Comparison of ENCODE assay signal across 20 cellular contexts in the genomic region with DNA sequence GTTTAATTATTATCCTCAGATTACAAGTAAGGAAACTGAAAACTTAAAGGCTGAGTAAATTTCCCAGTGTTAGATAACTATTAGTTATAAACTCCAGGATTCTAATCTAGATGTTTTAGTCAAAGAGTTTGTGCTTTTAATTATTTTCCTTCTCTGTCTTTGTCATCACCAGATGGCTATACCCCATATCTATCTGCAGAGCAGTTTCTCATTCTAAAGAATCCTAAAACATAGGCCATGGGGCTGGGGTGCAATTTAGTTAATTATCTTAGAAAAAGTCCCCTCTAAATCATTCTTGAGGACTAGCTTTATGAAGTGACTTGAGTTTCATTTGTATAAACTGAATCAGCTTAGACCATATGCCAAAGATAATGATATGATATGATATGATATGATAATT.
DNase-seq lines count a peak whose midpoint lies in the region; ATAC-seq, FAIRE-seq and TF ChIP-seq lines count a peak whose summit lies in the region.
"Had no signal": no experiment of that assay in that cellular context is flagged by ENCODE, and none has a peak within 500 bp of the region (broad histone marks: within the 10 kb centered on the region; RNA-seq: fewer than 3 reads in every experiment).

No MANE protein-coding gene starts in this region.

- no peak for TF ChIP-seq CTCF in GM12878 (IDR thresholded peaks at IDR 0.05 in 2 of 3, conservative IDR thresholded peaks at IDR 0.05 in 1 of 3; ENCODE audit: control insufficient read depth in 2 of 3, extremely low read depth in 1 of 3, insufficient read depth in 1 of 3, low read depth in 3 of 3, low read length in 3 of 3)
- TF ChIP-seq CTCF in foreskin fibroblast (IDR thresholded peaks at IDR 0.05; ENCODE audit: low read depth, low read length) = no peak

- POLR2A ChIA-PET in GM12878 (lab: Charles Lee) = no interaction called here

- H2AFZ ChIP-seq in Karpas-422 (ENCODE audit: low read length) (peak overlapping the region; percentile 78; the same call in 1 of the 2 replicates), GM12878 (ENCODE audit: control insufficient read depth, low read depth, low read length) (no peak overlapping the region)

- H3K79me2 ChIP-seq in Karpas-422 (ENCODE audit: low read length) (no peaks in the 10 kb centered on the region), GM12878 (ENCODE audit: control insufficient read depth, insufficient read depth, low read length) (no peaks in the 10 kb centered on the region)

- H3K4me3 ChIP-seq in Karpas-422 (ENCODE audit: low read length) = no peak overlapping the region
- H3K4me3 ChIP-seq in GM12878 = no peak overlapping the region
- no peak overlapping the region for H3K4me3 ChIP-seq in foreskin fibroblast (ENCODE audit: low read depth in 1 of 2, low read length in 2 of 2)
- H3K4me3 ChIP-seq: HAP-1 had no signal

- TF ChIP-seq EP300 in GM12878 (IDR thresholded peaks at IDR 0.05; ENCODE audit: borderline replicate concordance in 1 of 2, control insufficient read depth in 1 of 2, low read depth in 2 of 2, low read length in 2 of 2) = no peak

- TF ChIP-seq POLR2A in GM12878 (IDR thresholded peaks at IDR 0.05; ENCODE audit: low read depth, low read length) = no peak

- H3K27ac ChIP-seq in Karpas-422 (ENCODE audit: low read length) (peak overlapping the region; percentile 99; the same call in 1 of the 2 replicates), GM12878 (ENCODE audit: control insufficient read depth, insufficient read depth) (no peak overlapping the region)

- H3K4me1 ChIP-seq in Karpas-422 (ENCODE audit: low read length) (peaks cover 57% of the 10 kb centered on the region), GM12878 (ENCODE audit: control insufficient read depth, insufficient read depth, low read length) (no peaks in the 10 kb centered on the region)
- H3K4me1 ChIP-seq: Caco-2, HAP-1 had no signal

- intact Hi-C loops in GM12878 (cut with micrococcal nuclease; ENCODE audit: unreplicated experiment) = no loop called here

- no peak for TF ChIP-seq RAD21 in GM12878 (IDR thresholded peaks at IDR 0.05; ENCODE audit: insufficient read depth, low read depth, low read length)

- DNase-seq in Karpas-422 (no peak), GM12878 (ENCODE audit: low read depth, low spot score) (no peak), foreskin fibroblast (no peak), mucosa of gallbladder (ENCODE audit: low spot score) (no peak), hippocampal formation (lab: John Stamatoyannopoulos, UW) (no peak)
- no peak for DNase-seq in activated CD4-positive, alpha-beta T cell treated with anti-CD3 and anti-CD28 coated beads, Interleukin-2, amount 50 U/mL, for 4 hours
- DNase-seq: C1 segment of cervical spinal cord; Caco-2; CD4-positive, CD25-positive, alpha-beta regulatory T cell; CD8-positive, alpha-beta T cell; DMS153; DND-41; GOT3; HFFc6 had no signal

- H3K36me3 ChIP-seq in Karpas-422 (ENCODE audit: insufficient read depth, low read length) (no peaks in the 10 kb centered on the region; the same call in 1 of the 2 replicates), GM12878 (ENCODE audit: control insufficient read depth in 2 of 2, insufficient read depth in 2 of 2, low read length in 1 of 2) (no peaks in the 10 kb centered on the region)
- H3K36me3 ChIP-seq: HAP-1 had no signal

- in situ Hi-C loops in GM12878 (cut with MboI) = no loop called here

- ATAC-seq in GM18861 (IDR thresholded peaks at IDR 0.05; ENCODE audit: unreplicated experiment) = peak; percentile 32
- peak; percentile 52 for ATAC-seq in HG02759 (IDR thresholded peaks at IDR 0.05; ENCODE audit: unreplicated experiment)
- ATAC-seq in GM12878 = peak; percentile 52
- ATAC-seq: CD8-positive, alpha-beta T cell had no signal

- H4K20me1 ChIP-seq in Karpas-422 (ENCODE audit: insufficient read depth, low read depth, low read length) (no peaks in the 10 kb centered on the region), GM12878 (ENCODE audit: control insufficient read depth, insufficient read depth) (no peaks in the 10 kb centered on the region)

- H3K4me2 ChIP-seq in Karpas-422 (ENCODE audit: low read depth, low read length, poor library complexity, severe bottlenecking) (no peak overlapping the region), GM12878 (ENCODE audit: control insufficient read depth, insufficient read depth) (no peak overlapping the region)

- H3K9ac ChIP-seq in Karpas-422 (ENCODE audit: low read length) = no peak overlapping the region
- H3K9ac ChIP-seq in GM12878 (ENCODE audit: control insufficient read depth, insufficient read depth, low read length) = no peak overlapping the region

- BruUV-seq in GM12878 (replicated peaks; lab: Mats Ljungman, UMichigan) = no TSS peak

- SMC1A ChIA-PET in GM12878 (lab: Charles Lee; ENCODE audit: uncharacterized antibody, unreplicated experiment) = interaction anchor here (1.4 kb wide), 1 partner anchor 9 kb away, joined by 5 read pairs; no protein-coding TSS in a partner anchor

- H3K9me3 ChIP-seq in Karpas-422 (ENCODE audit: low read length) (no peaks in the 10 kb centered on the region), GM12878 (replicated peaks; ENCODE audit: control insufficient read depth, insufficient read depth, low read length) (no peaks in the 10 kb centered on the region)
- H3K9me3 ChIP-seq: Caco-2, HAP-1 had no signal

- no peak for FAIRE-seq in GM12878 (lab: Jason Lieb, UNC)
- FAIRE-seq: G401.6, GM19239, H54 had no signal

- H3K27me3 ChIP-seq in Karpas-422 (ENCODE audit: low read length) (no peaks in the 10 kb centered on the region), GM12878 (replicated peaks in 1 of 2; ENCODE audit: control insufficient read depth in 2 of 2, insufficient read depth in 2 of 2, low read length in 1 of 2) (no peaks in the 10 kb centered on the region)

- RAD21 ChIA-PET in GM12878 (lab: Charles Lee; ENCODE audit: unreplicated experiment) = no interaction called here

- no peaks in the 10 kb centered on the region for H3K9me2 ChIP-seq in Karpas-422 (replicated peaks; ENCODE audit: insufficient read depth, low read length)

- CTCF ChIA-PET in GM12878 (lab: Yijun Ruan, JAX) = no interaction called here

TF ChIP-seq in GM12878, 131 proteins besides CTCF, POLR2A, EP300 and RAD21:
- TF ChIP-seq RBBP5 (conservative IDR thresholded peaks at IDR 0.05) (no peak), NFIC (IDR thresholded peaks at IDR 0.05; ENCODE audit: low read depth, low read length) (no peak)
- TF ChIP-seq, protein P1, sequence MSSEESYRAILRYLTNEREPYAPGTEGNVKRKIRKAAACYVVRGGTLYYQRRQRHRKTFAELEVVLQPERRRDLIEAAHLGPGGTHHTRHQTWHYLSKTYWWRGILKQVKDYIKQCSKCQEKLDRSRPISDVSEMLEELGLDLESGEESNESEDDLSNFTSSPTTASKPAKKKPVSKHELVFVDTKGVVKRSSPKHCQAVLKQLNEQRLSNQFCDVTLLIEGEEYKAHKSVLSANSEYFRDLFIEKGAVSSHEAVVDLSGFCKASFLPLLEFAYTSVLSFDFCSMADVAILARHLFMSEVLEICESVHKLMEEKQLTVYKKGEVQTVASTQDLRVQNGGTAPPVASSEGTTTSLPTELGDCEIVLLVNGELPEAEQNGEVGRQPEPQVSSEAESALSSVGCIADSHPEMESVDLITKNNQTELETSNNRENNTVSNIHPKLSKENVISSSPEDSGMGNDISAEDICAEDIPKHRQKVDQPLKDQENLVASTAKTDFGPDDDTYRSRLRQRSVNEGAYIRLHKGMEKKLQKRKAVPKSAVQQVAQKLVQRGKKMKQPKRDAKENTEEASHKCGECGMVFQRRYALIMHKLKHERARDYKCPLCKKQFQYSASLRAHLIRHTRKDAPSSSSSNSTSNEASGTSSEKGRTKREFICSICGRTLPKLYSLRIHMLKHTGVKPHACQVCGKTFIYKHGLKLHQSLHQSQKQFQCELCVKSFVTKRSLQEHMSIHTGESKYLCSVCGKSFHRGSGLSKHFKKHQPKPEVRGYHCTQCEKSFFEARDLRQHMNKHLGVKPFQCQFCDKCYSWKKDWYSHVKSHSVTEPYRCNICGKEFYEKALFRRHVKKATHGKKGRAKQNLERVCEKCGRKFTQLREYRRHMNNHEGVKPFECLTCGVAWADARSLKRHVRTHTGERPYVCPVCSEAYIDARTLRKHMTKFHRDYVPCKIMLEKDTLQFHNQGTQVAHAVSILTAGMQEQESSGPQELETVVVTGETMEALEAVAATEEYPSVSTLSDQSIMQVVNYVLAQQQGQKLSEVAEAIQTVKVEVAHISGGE (CRISPR knock-in tag; IDR thresholded peaks at IDR 0.05) = no peak
- TF ChIP-seq, protein P2, sequence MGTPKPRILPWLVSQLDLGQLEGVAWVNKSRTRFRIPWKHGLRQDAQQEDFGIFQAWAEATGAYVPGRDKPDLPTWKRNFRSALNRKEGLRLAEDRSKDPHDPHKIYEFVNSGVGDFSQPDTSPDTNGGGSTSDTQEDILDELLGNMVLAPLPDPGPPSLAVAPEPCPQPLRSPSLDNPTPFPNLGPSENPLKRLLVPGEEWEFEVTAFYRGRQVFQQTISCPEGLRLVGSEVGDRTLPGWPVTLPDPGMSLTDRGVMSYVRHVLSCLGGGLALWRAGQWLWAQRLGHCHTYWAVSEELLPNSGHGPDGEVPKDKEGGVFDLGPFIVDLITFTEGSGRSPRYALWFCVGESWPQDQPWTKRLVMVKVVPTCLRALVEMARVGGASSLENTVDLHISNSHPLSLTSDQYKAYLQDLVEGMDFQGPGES (IDR thresholded peaks at IDR 0.05) = no peak
